ENCODE assay signal across 9 cellular contexts in the genomic region with DNA sequence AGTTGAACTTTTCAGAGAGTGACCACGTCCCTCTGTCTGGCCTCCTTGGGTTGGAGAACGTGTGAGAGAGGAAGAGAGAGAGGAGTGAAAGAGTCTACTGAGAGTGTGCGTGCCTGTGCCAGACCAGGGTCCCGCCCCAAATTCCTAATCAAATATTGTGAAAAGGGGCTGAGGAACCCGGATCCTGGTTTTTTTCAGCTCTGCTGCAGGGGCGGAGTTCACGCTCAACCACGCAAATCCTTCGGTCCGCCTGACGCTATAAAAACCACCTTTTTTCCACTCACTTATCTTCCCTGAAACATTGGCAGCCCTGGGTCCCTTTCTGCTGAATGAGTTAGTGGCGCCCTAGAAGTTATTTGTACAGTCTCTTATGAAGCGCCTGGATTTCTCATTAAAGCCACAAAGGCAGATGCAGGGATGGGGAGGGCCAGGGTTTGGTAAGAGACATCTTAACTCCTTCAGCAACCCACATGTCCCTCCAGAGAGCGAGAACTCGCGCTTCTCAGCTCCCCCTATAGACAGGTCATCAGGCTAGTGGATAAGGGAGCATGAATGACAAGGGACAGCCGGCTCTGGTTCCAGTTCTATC. TPM values are rescaled to one million over a fixed set of nuclear protein-coding genes. Genes with fewer than 3 reads are reported as not detected.
A peak's percentile ranks its signal among the peaks of the same experiment; 100 is the strongest.
DNase-seq lines count a peak whose midpoint lies in the region; ATAC-seq, FAIRE-seq and TF ChIP-seq lines count a peak whose summit lies in the region.
"Had no signal": no experiment of that assay in that cellular context is flagged by ENCODE, and none has a peak within 500 bp of the region (broad histone marks: within the 10 kb centered on the region; RNA-seq: fewer than 3 reads in every experiment).

TSS of gene FMOD (minus strand) at position 86 of the 589 bp plus-strand sequence. CDS start 2,852 bp downstream, outside the sequence.

- peaks cover 4% of the 10 kb centered on the region for H3K9me3 Mint-ChIP-seq in activated T-helper 1 cell treated with anti-CD3 and anti-CD28 coated beads, Interleukin-12 subunit alpha, Interleukin-12 subunit beta, Interleukin-2, Interleukin-4 antibody, amounts not matched to agents 30 ng/mL and 10 ng/mL and 1 ng/mL, durations not matched to agents 14 hours and 24 hours and 36 hours

- FAIRE-seq in D721Med (lab: Jason Lieb, UNC) = no peak
- FAIRE-seq: A204.1 had no signal

- DNase-seq in DMS79 treated with DMSO at 0.1 percent for 48 hours (lab: John Stamatoyannopoulos, UW) = peak; percentile 16
- DNase-seq in DMS79 (lab: John Stamatoyannopoulos, UW) = no peak
- DNase-seq in activated T-helper 1 cell treated with anti-CD3 and anti-CD28 coated beads, Interleukin-12 subunit alpha, Interleukin-12 subunit beta, Interleukin-2, Interleukin-4 antibody, amounts not matched to agents 30 ng/mL and 10 ng/mL and 1 ng/mL, durations not matched to agents 14 hours and 24 hours and 36 hours (ENCODE audit: low spot score) = no peak
- peak; percentile 63 for DNase-seq in islet precursor cell
- DNase-seq in stromal cell of bone marrow (ENCODE audit: low read depth) = peak; percentile 43
- no peak for DNase-seq in D721Med (ENCODE audit: insufficient read length, low spot score)
- DNase-seq in KBM-7 = no peak

- ATAC-seq in HG03565 (IDR thresholded peaks at IDR 0.05; ENCODE audit: unreplicated experiment) = no peak

- peaks cover 18% of the 10 kb centered on the region for H3K27me3 Mint-ChIP-seq in activated T-helper 1 cell treated with anti-CD3 and anti-CD28 coated beads, Interleukin-12 subunit alpha, Interleukin-12 subunit beta, Interleukin-2, Interleukin-4 antibody, amounts not matched to agents 30 ng/mL and 10 ng/mL and 1 ng/mL, durations not matched to agents 14 hours and 24 hours and 36 hours (ENCODE audit: insufficient read depth)

- no peaks in the 10 kb centered on the region for H3K36me3 Mint-ChIP-seq in activated T-helper 1 cell treated with anti-CD3 and anti-CD28 coated beads, Interleukin-12 subunit alpha, Interleukin-12 subunit beta, Interleukin-2, Interleukin-4 antibody, amounts not matched to agents 30 ng/mL and 10 ng/mL and 1 ng/mL, durations not matched to agents 14 hours and 24 hours and 36 hours (ENCODE audit: low read depth)

- peak within 1 kb of the TSS; percentile 43 for H3K4me3 Mint-ChIP-seq in activated T-helper 1 cell treated with anti-CD3 and anti-CD28 coated beads, Interleukin-12 subunit alpha, Interleukin-12 subunit beta, Interleukin-2, Interleukin-4 antibody, amounts not matched to agents 30 ng/mL and 10 ng/mL and 1 ng/mL, durations not matched to agents 14 hours and 24 hours and 36 hours

- H3K27ac Mint-ChIP-seq in activated T-helper 1 cell treated with anti-CD3 and anti-CD28 coated beads, Interleukin-12 subunit alpha, Interleukin-12 subunit beta, Interleukin-2, Interleukin-4 antibody, amounts not matched to agents 30 ng/mL and 10 ng/mL and 1 ng/mL, durations not matched to agents 14 hours and 24 hours and 36 hours = peak within 1 kb of the TSS; percentile 29

- intact Hi-C loops in activated T-helper 1 cell treated with anti-CD3 and anti-CD28 coated beads, Interleukin-12 subunit alpha, Interleukin-12 subunit beta, Interleukin-2, Interleukin-4 antibody, amounts not matched to agents 30 ng/mL and 10 ng/mL and 1 ng/mL, durations not matched to agents 14 hours and 24 hours and 36 hours (cut with micrococcal nuclease) = no loop called here

- TF ChIP-seq CTCF in D721Med (IDR thresholded peaks at IDR 0.05; ENCODE audit: insufficient read depth, missing control alignments) = no peak

- H3K4me1 Mint-ChIP-seq in activated T-helper 1 cell treated with anti-CD3 and anti-CD28 coated beads, Interleukin-12 subunit alpha, Interleukin-12 subunit beta, Interleukin-2, Interleukin-4 antibody, amounts not matched to agents 30 ng/mL and 10 ng/mL and 1 ng/mL, durations not matched to agents 14 hours and 24 hours and 36 hours (ENCODE audit: low read depth) = peaks cover 6% of the 10 kb centered on the region

- in situ Hi-C loops in KBM-7 (cut with MboI; ENCODE audit: low pct_unique_long_range_greater_than_20kb, low sequenced_read_pairs) = no loop called here

RNA-seq across cellular contexts. Expression of gene FMOD, which starts in this region (rescaled TPM):
- total RNA-seq in activated T-helper 1 cell treated with anti-CD3 and anti-CD28 coated beads, Interleukin-12 subunit alpha, Interleukin-12 subunit beta, Interleukin-2, Interleukin-4 antibody, amounts not matched to agents 30 ng/mL and 10 ng/mL and 1 ng/mL, durations not matched to agents 14 hours and 24 hours and 36 hours = 3.4 and 4.1 TPM in 2 replicates

Comparison
In these comparisons a context has a peak if more than half of its experiments do, and no peak if none do; other contexts are left out.
1. DNase-seq: peak in DMS79 treated with DMSO at 0.1 percent for 48 hours (single experiment), islet precursor cell (single experiment) and stromal cell of bone marrow (single experiment); none in DMS79 (single experiment), activated T-helper 1 cell treated with anti-CD3 and anti-CD28 coated beads, Interleukin-12 subunit alpha, Interleukin-12 subunit beta, Interleukin-2, Interleukin-4 antibody, amounts not matched to agents 30 ng/mL and 10 ng/mL and 1 ng/mL, durations not matched to agents 14 hours and 24 hours and 36 hours (single experiment), D721Med (single experiment) and KBM-7 (single experiment).